Comparison of ENCODE assay signal across 9 cellular contexts in the genomic region with DNA sequence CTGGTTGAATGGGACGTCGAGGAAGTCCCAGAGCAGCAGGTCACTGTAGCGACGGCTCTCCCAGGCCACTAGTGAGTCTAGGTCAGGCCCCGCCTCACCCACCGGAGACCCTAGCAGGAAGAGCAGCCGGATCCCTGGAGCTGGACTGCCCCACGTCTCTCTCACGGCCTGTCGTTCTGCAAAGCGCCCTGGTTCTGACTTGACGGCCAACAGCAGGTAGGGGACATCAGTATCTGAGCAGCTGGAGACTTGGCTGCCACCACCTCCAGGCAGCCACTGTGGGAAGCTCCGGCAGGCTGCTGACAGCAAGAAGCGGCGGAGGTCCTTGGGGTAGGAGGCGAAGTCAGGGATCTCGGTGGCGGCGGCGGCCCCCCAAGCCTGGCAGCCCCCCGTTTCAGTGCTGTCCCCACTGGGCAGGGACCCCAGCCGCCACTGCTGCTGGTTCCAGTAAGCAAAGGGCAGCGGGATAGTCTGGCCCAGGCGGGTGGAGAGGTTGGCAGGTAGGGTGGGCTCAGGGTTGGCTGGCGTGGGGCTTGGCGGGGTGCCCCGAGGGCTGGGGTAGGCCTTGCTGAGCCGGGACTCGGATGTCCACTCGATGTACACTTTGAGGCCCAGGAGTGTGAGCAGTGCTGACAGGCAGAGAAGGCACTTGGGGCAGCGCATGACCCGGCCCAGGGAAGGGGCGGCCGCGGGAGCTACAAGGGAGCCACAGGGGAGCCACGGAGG. TPM values are rescaled to one million over a fixed set of nuclear protein-coding genes. Genes with fewer than 3 reads are reported as not detected.
DNase-seq lines count a peak whose midpoint lies in the region; ATAC-seq and TF ChIP-seq lines count a peak whose summit lies in the region.
"Had no signal": no experiment of that assay in that cellular context is flagged by ENCODE, and none has a peak within 500 bp of the region (broad histone marks: within the 10 kb centered on the region; RNA-seq: fewer than 3 reads in every experiment).

No MANE protein-coding gene starts in this region.

- no peaks in the 10 kb centered on the region for H3K9me3 Mint-ChIP-seq in central memory CD8-positive, alpha-beta T cell
- no peaks in the 10 kb centered on the region for H3K9me3 Mint-ChIP-seq in stimulated activated effector memory CD8-positive, alpha-beta T cell treated with anti-CD3 and anti-CD28 coated beads, Interleukin-12 subunit alpha, Interleukin-12 subunit beta, amount 100 ng/mL, for 72 hours
- no peaks in the 10 kb centered on the region for H3K9me3 Mint-ChIP-seq in activated T-helper 2 cell treated with anti-CD3 and anti-CD28 coated beads, Interferon-gamma antibody, Interleukin-2, Interleukin-4, amounts not matched to agents 10 μg/mL and 5 μg/mL and 100 μg/mL, durations not matched to agents 14 hours and 24 hours and 36 hours

- H3K4me2 ChIP-seq in Karpas-422 (ENCODE audit: low read depth, low read length, poor library complexity, severe bottlenecking): no peak overlapping the region

- no peaks in the 10 kb centered on the region for H3K27me3 Mint-ChIP-seq in central memory CD8-positive, alpha-beta T cell
- no peaks in the 10 kb centered on the region for H3K27me3 Mint-ChIP-seq in activated T-helper 2 cell treated with anti-CD3 and anti-CD28 coated beads, Interferon-gamma antibody, Interleukin-2, Interleukin-4, amounts not matched to agents 10 μg/mL and 5 μg/mL and 100 μg/mL, durations not matched to agents 14 hours and 24 hours and 36 hours (ENCODE audit: low read depth)

- H3K79me2 ChIP-seq in Karpas-422 (ENCODE audit: low read length): no peaks in the 10 kb centered on the region

- peaks cover 25% of the 10 kb centered on the region for H3K4me1 Mint-ChIP-seq in central memory CD8-positive, alpha-beta T cell
- peaks cover 47% of the 10 kb centered on the region for H3K4me1 Mint-ChIP-seq in stimulated activated effector memory CD8-positive, alpha-beta T cell treated with anti-CD3 and anti-CD28 coated beads, Interleukin-12 subunit alpha, Interleukin-12 subunit beta, amount 100 ng/mL, for 72 hours
- H3K4me1 Mint-ChIP-seq in activated T-helper 2 cell treated with anti-CD3 and anti-CD28 coated beads, Interferon-gamma antibody, Interleukin-2, Interleukin-4, amounts not matched to agents 10 μg/mL and 5 μg/mL and 100 μg/mL, durations not matched to agents 14 hours and 24 hours and 36 hours (ENCODE audit: low read depth): peaks cover 17% of the 10 kb centered on the region

- peak overlapping the region; percentile 92 for H3K27ac Mint-ChIP-seq in central memory CD8-positive, alpha-beta T cell (ENCODE audit: low read depth)
- H3K27ac Mint-ChIP-seq in stimulated activated effector memory CD8-positive, alpha-beta T cell treated with anti-CD3 and anti-CD28 coated beads, Interleukin-12 subunit alpha, Interleukin-12 subunit beta, amount 100 ng/mL, for 72 hours: peak overlapping the region; percentile 96
- no peak overlapping the region for H3K27ac Mint-ChIP-seq in activated T-helper 2 cell treated with anti-CD3 and anti-CD28 coated beads, Interferon-gamma antibody, Interleukin-2, Interleukin-4, amounts not matched to agents 10 μg/mL and 5 μg/mL and 100 μg/mL, durations not matched to agents 14 hours and 24 hours and 36 hours

- H3K4me3 Mint-ChIP-seq in central memory CD8-positive, alpha-beta T cell: peak overlapping the region; percentile 84
- peak overlapping the region; percentile 87 for H3K4me3 Mint-ChIP-seq in stimulated activated effector memory CD8-positive, alpha-beta T cell treated with anti-CD3 and anti-CD28 coated beads, Interleukin-12 subunit alpha, Interleukin-12 subunit beta, amount 100 ng/mL, for 72 hours
- no peak overlapping the region for H3K4me3 Mint-ChIP-seq in activated T-helper 2 cell treated with anti-CD3 and anti-CD28 coated beads, Interferon-gamma antibody, Interleukin-2, Interleukin-4, amounts not matched to agents 10 μg/mL and 5 μg/mL and 100 μg/mL, durations not matched to agents 14 hours and 24 hours and 36 hours (ENCODE audit: low read depth)

- no peaks in the 10 kb centered on the region for H3K9me2 ChIP-seq in Karpas-422 (replicated peaks; ENCODE audit: insufficient read depth, low read length)

- peaks cover 11% of the 10 kb centered on the region for H3K4me1 ChIP-seq in Karpas-422 (ENCODE audit: low read length)
- peaks cover 60% of the 10 kb centered on the region for H3K4me1 ChIP-seq in lower lobe of right lung

- H3K9me3 ChIP-seq in Karpas-422 (ENCODE audit: low read length) (no peaks in the 10 kb centered on the region), lower lobe of right lung (no peaks in the 10 kb centered on the region)
- H3K9me3 ChIP-seq: HAP-1 had no signal

- TF ChIP-seq CTCF in lower lobe of right lung (IDR thresholded peaks at IDR 0.05): no peak

- H3K36me3 Mint-ChIP-seq in central memory CD8-positive, alpha-beta T cell (ENCODE audit: insufficient read depth): peaks cover 28% of the 10 kb centered on the region
- H3K36me3 Mint-ChIP-seq in stimulated activated effector memory CD8-positive, alpha-beta T cell treated with anti-CD3 and anti-CD28 coated beads, Interleukin-12 subunit alpha, Interleukin-12 subunit beta, amount 100 ng/mL, for 72 hours: peaks cover 44% of the 10 kb centered on the region
- peaks cover 22% of the 10 kb centered on the region for H3K36me3 Mint-ChIP-seq in activated T-helper 2 cell treated with anti-CD3 and anti-CD28 coated beads, Interferon-gamma antibody, Interleukin-2, Interleukin-4, amounts not matched to agents 10 μg/mL and 5 μg/mL and 100 μg/mL, durations not matched to agents 14 hours and 24 hours and 36 hours (ENCODE audit: low read depth)

- DNase-seq in Karpas-422: peak; percentile 31
- no peak for DNase-seq in central memory CD8-positive, alpha-beta T cell (ENCODE audit: low spot score in 2 of 2)
- DNase-seq in lower lobe of right lung: peak; percentile 57
- no peak for DNase-seq in stimulated activated effector memory CD8-positive, alpha-beta T cell treated with anti-CD3 and anti-CD28 coated beads, Interleukin-12 subunit alpha, Interleukin-12 subunit beta, amount 100 ng/mL, for 72 hours (ENCODE audit: low spot score in 2 of 2)
- no peak for DNase-seq in activated T-helper 2 cell treated with anti-CD3 and anti-CD28 coated beads, Interferon-gamma antibody, Interleukin-2, Interleukin-4, amounts not matched to agents 10 μg/mL and 5 μg/mL and 100 μg/mL, durations not matched to agents 14 hours and 24 hours and 36 hours (ENCODE audit: low spot score)
- no peak for DNase-seq in stimulated activated CD4-positive, alpha-beta T cell treated with anti-CD3 and anti-CD28 coated beads, Interleukin-4, amount 100 ng/mL, for 24 hours
- no peak for DNase-seq in activated CD4-positive, alpha-beta T cell treated with anti-CD3 and anti-CD28 coated beads for 48 hours

- intact Hi-C loops in lower lobe of right lung (cut with DNase I): no loop called here
- intact Hi-C loops in activated T-helper 2 cell treated with anti-CD3 and anti-CD28 coated beads, Interferon-gamma antibody, Interleukin-2, Interleukin-4, amounts not matched to agents 10 μg/mL and 5 μg/mL and 100 μg/mL, durations not matched to agents 14 hours and 24 hours and 36 hours (cut with micrococcal nuclease): no loop called here

- no peaks in the 10 kb centered on the region for H4K20me1 ChIP-seq in Karpas-422 (ENCODE audit: insufficient read depth, low read depth, low read length)

- no peak for ATAC-seq in central memory CD8-positive, alpha-beta T cell (replicated peaks; ENCODE audit: extremely low read depth, poor library complexity, severe bottlenecking)
- ATAC-seq in lower lobe of right lung: peak; percentile 33 to 42
- ATAC-seq in stimulated activated effector memory CD8-positive, alpha-beta T cell treated with anti-CD3 and anti-CD28 coated beads, Interleukin-12 subunit alpha, Interleukin-12 subunit beta, amount 100 ng/mL, for 72 hours: no peak
- ATAC-seq in HG02885 (IDR thresholded peaks at IDR 0.05; ENCODE audit: poor library complexity, unreplicated experiment): no peak

- H3K27ac ChIP-seq in Karpas-422 (ENCODE audit: low read length) (no peak overlapping the region), lower lobe of right lung (peak overlapping the region; percentile 88)

- no peak overlapping the region for H3K9ac ChIP-seq in Karpas-422 (ENCODE audit: low read length)

- no peaks in the 10 kb centered on the region for H3K36me3 ChIP-seq in Karpas-422 (ENCODE audit: insufficient read depth, low read length)
- H3K36me3 ChIP-seq in lower lobe of right lung: peaks cover 57% of the 10 kb centered on the region

- no peak overlapping the region for H3K4me3 ChIP-seq in Karpas-422 (ENCODE audit: low read length)
- H3K4me3 ChIP-seq in lower lobe of right lung: peak overlapping the region; percentile 70
- H3K4me3 ChIP-seq: HAP-1 had no signal

- no peak overlapping the region for H2AFZ ChIP-seq in Karpas-422 (ENCODE audit: low read length)

- H3K27me3 ChIP-seq in Karpas-422 (ENCODE audit: low read length) (no peaks in the 10 kb centered on the region), lower lobe of right lung (ENCODE audit: low read depth) (no peaks in the 10 kb centered on the region)

RNA-seq across cellular contexts. Expression of a gene that starts 0.9 kb away (rescaled TPM):
- total RNA-seq in Karpas-422 (2014; rRNA removed; shearing (Covaris generic); ENCODE audit: low replicate concordance): not detected in 2 replicates
- total RNA-seq in lower lobe of right lung: 22.5 TPM
- 0.96 and 0.97 TPM in 2 replicates for total RNA-seq in activated T-helper 2 cell treated with anti-CD3 and anti-CD28 coated beads, Interferon-gamma antibody, Interleukin-2, Interleukin-4, amounts not matched to agents 10 μg/mL and 5 μg/mL and 100 μg/mL, durations not matched to agents 14 hours and 24 hours and 36 hours

RNA-seq across cellular contexts. Expression of a gene that starts 13.4 kb away (rescaled TPM):
- 25.1 and 30.3 TPM in 2 replicates for total RNA-seq in Karpas-422 (2014; rRNA removed; shearing (Covaris generic); ENCODE audit: low replicate concordance)
- total RNA-seq in lower lobe of right lung: 57.7 TPM
- 58.3 and 60.8 TPM in 2 replicates for total RNA-seq in activated T-helper 2 cell treated with anti-CD3 and anti-CD28 coated beads, Interferon-gamma antibody, Interleukin-2, Interleukin-4, amounts not matched to agents 10 μg/mL and 5 μg/mL and 100 μg/mL, durations not matched to agents 14 hours and 24 hours and 36 hours

RNA-seq across cellular contexts. Expression of a gene that starts 16.7 kb away (rescaled TPM):
- not detected in 2 replicates for total RNA-seq in Karpas-422 (2014; rRNA removed; shearing (Covaris generic); ENCODE audit: low replicate concordance)
- total RNA-seq in lower lobe of right lung: not detected
- total RNA-seq in activated T-helper 2 cell treated with anti-CD3 and anti-CD28 coated beads, Interferon-gamma antibody, Interleukin-2, Interleukin-4, amounts not matched to agents 10 μg/mL and 5 μg/mL and 100 μg/mL, durations not matched to agents 14 hours and 24 hours and 36 hours: not detected in 2 replicates

RNA-seq across cellular contexts. Expression of a gene that starts 28.7 kb away (rescaled TPM):
- 112 and 116 TPM in 2 replicates for total RNA-seq in Karpas-422 (2014; rRNA removed; shearing (Covaris generic); ENCODE audit: low replicate concordance)
- 13.4 TPM for total RNA-seq in lower lobe of right lung
- total RNA-seq in activated T-helper 2 cell treated with anti-CD3 and anti-CD28 coated beads, Interferon-gamma antibody, Interleukin-2, Interleukin-4, amounts not matched to agents 10 μg/mL and 5 μg/mL and 100 μg/mL, durations not matched to agents 14 hours and 24 hours and 36 hours: 18.9 and 20.5 TPM in 2 replicates

RNA-seq across cellular contexts. Expression of a gene that starts 29.1 kb away (rescaled TPM):
- total RNA-seq in Karpas-422 (2014; rRNA removed; shearing (Covaris generic); ENCODE audit: low replicate concordance): 67.6 and 74.7 TPM in 2 replicates
- 13.2 TPM for total RNA-seq in lower lobe of right lung
- 50.4 and 54.3 TPM in 2 replicates for total RNA-seq in activated T-helper 2 cell treated with anti-CD3 and anti-CD28 coated beads, Interferon-gamma antibody, Interleukin-2, Interleukin-4, amounts not matched to agents 10 μg/mL and 5 μg/mL and 100 μg/mL, durations not matched to agents 14 hours and 24 hours and 36 hours

Comparison
In these comparisons a context has a peak if more than half of its experiments do, and no peak if none do; other contexts are left out.
1. DNase-seq: peak in Karpas-422 (single experiment) and lower lobe of right lung (single experiment); none in central memory CD8-positive, alpha-beta T cell (0 of 2), stimulated activated effector memory CD8-positive, alpha-beta T cell treated with anti-CD3 and anti-CD28 coated beads, Interleukin-12 subunit alpha, Interleukin-12 subunit beta, amount 100 ng/mL, for 72 hours (0 of 2), activated T-helper 2 cell treated with anti-CD3 and anti-CD28 coated beads, Interferon-gamma antibody, Interleukin-2, Interleukin-4, amounts not matched to agents 10 μg/mL and 5 μg/mL and 100 μg/mL, durations not matched to agents 14 hours and 24 hours and 36 hours (single experiment), stimulated activated CD4-positive, alpha-beta T cell treated with anti-CD3 and anti-CD28 coated beads, Interleukin-4, amount 100 ng/mL, for 24 hours (single experiment) and activated CD4-positive, alpha-beta T cell treated with anti-CD3 and anti-CD28 coated beads for 48 hours (single experiment).
2. ATAC-seq: peak in lower lobe of right lung (2 of 2); none in central memory CD8-positive, alpha-beta T cell (single experiment), stimulated activated effector memory CD8-positive, alpha-beta T cell treated with anti-CD3 and anti-CD28 coated beads, Interleukin-12 subunit alpha, Interleukin-12 subunit beta, amount 100 ng/mL, for 72 hours (single experiment) and HG02885 (single experiment).
3. RNA of a gene that starts 0.9 kb away (total RNA-seq): 22.5 TPM in lower lobe of right lung (single experiment); 0.96 to 0.97 TPM in activated T-helper 2 cell treated with anti-CD3 and anti-CD28 coated beads, Interferon-gamma antibody, Interleukin-2, Interleukin-4, amounts not matched to agents 10 μg/mL and 5 μg/mL and 100 μg/mL, durations not matched to agents 14 hours and 24 hours and 36 hours and not detected in Karpas-422; every median in the first group is over 10 times any median in the second.